In the genomic region with DNA sequence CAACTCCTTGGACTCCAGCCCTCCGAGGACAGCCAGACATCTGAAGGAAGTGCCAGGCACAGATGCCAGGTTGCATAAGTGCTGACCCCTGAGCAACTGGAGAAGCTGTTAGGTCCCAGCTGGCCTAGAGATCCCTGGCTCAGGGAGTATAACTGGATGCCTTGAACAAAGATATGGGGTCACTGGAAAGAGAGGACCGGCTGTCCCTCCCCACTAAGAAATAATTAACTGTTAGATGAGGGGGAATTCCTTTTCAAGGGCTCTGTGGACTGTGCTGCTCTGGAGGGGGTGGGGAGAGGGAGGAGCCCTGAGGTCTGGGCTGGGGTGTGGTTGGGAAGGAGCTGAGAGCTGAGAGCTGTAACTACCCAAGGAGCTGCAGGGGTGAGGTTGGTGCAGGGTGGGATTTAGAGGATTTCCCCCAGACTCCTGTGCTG, we compare ENCODE assay signal across 16 cellular contexts. TPM values are rescaled to one million over a fixed set of nuclear protein-coding genes. Genes with fewer than 3 reads are reported as not detected.
DNase-seq lines count a peak whose midpoint lies in the region; ATAC-seq, FAIRE-seq and TF ChIP-seq lines count a peak whose summit lies in the region.
"Had no signal": no experiment of that assay in that cellular context is flagged by ENCODE, and none has a peak within 500 bp of the region (broad histone marks: within the 10 kb centered on the region; RNA-seq: fewer than 3 reads in every experiment).

No MANE protein-coding gene starts in this region.

- no TSS peak for BruUV-seq in Calu3 (replicated peaks; lab: Mats Ljungman, UMichigan)

- FAIRE-seq in RCC 7860 (lab: Jason Lieb, UNC) = no peak
- FAIRE-seq: D721Med had no signal

- H3K4me3 Mint-ChIP-seq in Calu3 (ENCODE audit: low read depth, unreplicated experiment) = no peak overlapping the region
- no peak overlapping the region for H3K4me3 Mint-ChIP-seq in mesothelial cell of epicardium
- H3K4me3 Mint-ChIP-seq: activated CD4-positive, alpha-beta memory T cell treated with anti-CD3 and anti-CD28 coated beads, Interleukin-2, amount 10 ng/mL, durations not matched to agents 7 days and 5 days; activated naive CD4-positive, alpha-beta T cell treated with anti-CD3 and anti-CD28 coated beads, Interleukin-2, amount 50 U/mL, for 24 hours; nephron had no signal

- CTCF ChIA-PET in Calu3 (lab: Charles Lee) = interaction anchor here (1.3 to 1.4 kb wide), 2 partner anchors 10 to 13 kb away, joined by 3 to 7 read pairs; no protein-coding TSS in a partner anchor

- intact Hi-C loops in Calu3 (cut with micrococcal nuclease; ENCODE audit: unreplicated experiment) = loop anchor here (2.0 kb wide), 1 partner anchor 24 kb away; no protein-coding TSS in a partner anchor

- H3K36me3 Mint-ChIP-seq in Calu3 (ENCODE audit: insufficient read depth, unreplicated experiment) (no peaks in the 10 kb centered on the region), mesothelial cell of epicardium (no peaks in the 10 kb centered on the region)
- H3K36me3 Mint-ChIP-seq: activated naive CD4-positive, alpha-beta T cell treated with anti-CD3 and anti-CD28 coated beads, Interleukin-2, amount 50 U/mL, for 24 hours had no signal

- peak overlapping the region; percentile 82 for H3K27ac ChIP-seq in epithelial cell of prostate

- H3K4me1 Mint-ChIP-seq in Calu3 (ENCODE audit: low read depth, unreplicated experiment) = peaks cover 31% of the 10 kb centered on the region
- no peaks in the 10 kb centered on the region for H3K4me1 Mint-ChIP-seq in mesothelial cell of epicardium

- TF ChIP-seq CTCF in Calu3 (IDR thresholded peaks at IDR 0.05; ENCODE audit: unreplicated experiment) (no peak), mesothelial cell of epicardium (IDR thresholded peaks at IDR 0.05; ENCODE audit: unreplicated experiment) (no peak)

- H3K27ac Mint-ChIP-seq in Calu3 (ENCODE audit: unreplicated experiment) (no peak overlapping the region), mesothelial cell of epicardium (no peak overlapping the region)
- H3K27ac Mint-ChIP-seq: activated naive CD4-positive, alpha-beta T cell treated with anti-CD3 and anti-CD28 coated beads, Interleukin-2, amount 50 U/mL, for 24 hours; activated T-cell treated with anti-CD3 and anti-CD28 coated beads, Interleukin-2, amount 50 U/mL, for 72 hours; nephron had no signal

- ATAC-seq in GM19351 (IDR thresholded peaks at IDR 0.05; ENCODE audit: unreplicated experiment) = no peak

- no peaks in the 10 kb centered on the region for H3K9me3 Mint-ChIP-seq in Calu3 (ENCODE audit: low read depth, unreplicated experiment)
- H3K9me3 Mint-ChIP-seq in mesothelial cell of epicardium = no peaks in the 10 kb centered on the region
- H3K9me3 Mint-ChIP-seq: activated CD4-positive, alpha-beta memory T cell treated with anti-CD3 and anti-CD28 coated beads, Interleukin-2, amount 10 ng/mL, durations not matched to agents 7 days and 5 days; activated naive CD4-positive, alpha-beta T cell treated with anti-CD3 and anti-CD28 coated beads, Interleukin-2, amount 50 U/mL, for 24 hours; activated T-cell treated with anti-CD3 and anti-CD28 coated beads, Interleukin-2, amount 50 U/mL, for 72 hours; nephron had no signal

- H3K27me3 Mint-ChIP-seq in Calu3 (ENCODE audit: unreplicated experiment) (peaks cover 29% of the 10 kb centered on the region), mesothelial cell of epicardium (ENCODE audit: low read depth) (peaks cover 43% of the 10 kb centered on the region)
- H3K27me3 Mint-ChIP-seq: activated naive CD4-positive, alpha-beta T cell treated with anti-CD3 and anti-CD28 coated beads, Interleukin-2, amount 50 U/mL, for 24 hours had no signal

- DNase-seq in Calu3 (peak; percentile 33), RCC 7860 (ENCODE audit: low spot score) (peak; percentile 37), epithelial cell of prostate (ENCODE audit: low read depth, low spot score) (no peak), mesenteric fat pad (ENCODE audit: low spot score) (peak; percentile 51), NCI-H1417 treated with DMSO at 0.1 percent for 48 hours (lab: John Stamatoyannopoulos, UW) (no peak), mesothelial cell of epicardium (ENCODE audit: low spot score in 2 of 2, unreplicated experiment in 2 of 2) (no peak)
- no peak for DNase-seq in stimulated activated CD4-positive, alpha-beta T cell treated with anti-CD3 and anti-CD28 coated beads, Interleukin-1b, Interleukin-23, amount 100 ng/mL, for 48 hours
- DNase-seq: activated CD4-positive, alpha-beta memory T cell treated with anti-CD3 and anti-CD28 coated beads, Interleukin-2, amount 10 ng/mL, durations not matched to agents 7 days and 5 days; activated T-cell treated with anti-CD3 and anti-CD28 coated beads, Interleukin-2, amount 50 U/mL, for 72 hours; mesendoderm; NCI-H146; SIG-M5 had no signal

RNA-seq across cellular contexts. Expression of a gene that starts 39.6 kb away (rescaled TPM):
- total RNA-seq in Calu3 (2022) = 57.9 and 119 TPM in 2 replicates
- 66.5 TPM for total RNA-seq in mesenteric fat pad
- total RNA-seq in mesothelial cell of epicardium = 2.0 to 2.5 TPM (median 2.1 TPM) in 3 replicates

Comparison
In these comparisons a context has a peak if more than half of its experiments do, and no peak if none do; other contexts are left out.
1. DNase-seq: peak in Calu3 (single experiment), RCC 7860 (single experiment) and mesenteric fat pad (single experiment); none in epithelial cell of prostate (single experiment), NCI-H1417 treated with DMSO at 0.1 percent for 48 hours (single experiment), stimulated activated CD4-positive, alpha-beta T cell treated with anti-CD3 and anti-CD28 coated beads, Interleukin-1b, Interleukin-23, amount 100 ng/mL, for 48 hours (single experiment) and mesothelial cell of epicardium (0 of 2).
2. RNA of a gene that starts 39.6 kb away (total RNA-seq): 66.5 TPM in mesenteric fat pad (single experiment) and 57.9 to 119 TPM in Calu3; 2.0 to 2.5 TPM in mesothelial cell of epicardium; every median in the first group is over 10 times any median in the second.